Comparison of ENCODE assay signal across 7 cellular contexts in the genomic region with DNA sequence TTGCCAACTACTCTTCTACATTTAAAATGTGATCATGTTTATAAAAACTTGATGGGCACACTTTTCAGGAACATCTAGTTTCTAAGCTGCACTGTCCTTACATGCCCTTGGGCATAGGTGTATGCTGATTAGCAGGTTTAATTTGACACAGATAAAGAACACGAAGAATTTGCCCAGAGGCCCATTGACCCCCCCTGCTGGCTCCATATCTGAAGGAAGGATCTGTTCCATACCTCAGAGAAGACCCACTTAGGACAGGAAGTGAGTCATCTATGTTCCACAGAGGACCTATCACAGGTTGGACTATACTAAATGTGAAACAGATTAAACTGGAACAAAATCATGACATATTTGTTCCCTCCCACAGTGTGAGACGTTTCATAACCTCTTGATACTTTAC.
A peak's percentile ranks its signal among the peaks of the same experiment; 100 is the strongest.
DNase-seq lines count a peak whose midpoint lies in the region; ATAC-seq and TF ChIP-seq lines count a peak whose summit lies in the region.

No MANE protein-coding gene starts in this region.

- POLR2A ChIA-PET in HEK293T (lab: Yijun Ruan, JAX): no interaction called here

- peaks cover 26% of the 10 kb centered on the region for H3K4me1 Mint-ChIP-seq in activated naive CD8-positive, alpha-beta T cell treated with anti-CD3 and anti-CD28 coated beads for 36 hours
- H3K4me1 Mint-ChIP-seq in naive B cell: peaks cover 0 to 7% (median 6%) of the 10 kb centered on the region in 3 donors

- H3K36me3 ChIP-seq in SJSA1: no peaks in the 10 kb centered on the region

- DNase-seq in SJSA1 (ENCODE audit: low read depth in 1 of 2, low spot score in 2 of 2): peak in 1 of 2 experiments; percentile 46
- peak; percentile 65 for DNase-seq in activated naive CD8-positive, alpha-beta T cell treated with anti-CD3 and anti-CD28 coated beads for 36 hours
- DNase-seq in naive B cell: peak; percentile 13
- DNase-seq in HEK293T (ENCODE audit: extremely low spot score): no peak
- no peak for DNase-seq in NCI-H2227 (lab: John Stamatoyannopoulos, UW; ENCODE audit: unreplicated experiment)

- peak; percentile 44 for ATAC-seq in HG02759 (IDR thresholded peaks at IDR 0.05; ENCODE audit: unreplicated experiment)
- ATAC-seq in naive B cell (ENCODE audit: low read depth in 2 of 2): peak; percentile 71 to 72
- no peak for ATAC-seq in GM19395 (IDR thresholded peaks at IDR 0.05; ENCODE audit: unreplicated experiment)

- peak overlapping the region; percentile 89 for H3K27ac Mint-ChIP-seq in activated naive CD8-positive, alpha-beta T cell treated with anti-CD3 and anti-CD28 coated beads for 36 hours
- peak overlapping the region in 1 of 6 donors; percentile 53 for H3K27ac Mint-ChIP-seq in naive B cell

- peaks cover 2% of the 10 kb centered on the region for H3K9me3 Mint-ChIP-seq in activated naive CD8-positive, alpha-beta T cell treated with anti-CD3 and anti-CD28 coated beads for 36 hours
- no peaks in the 10 kb centered on the region for H3K9me3 Mint-ChIP-seq in naive B cell

- CTCF ChIA-PET in HEK293T (lab: Yijun Ruan, JAX): interaction anchor here (0.6 kb wide), 1 partner anchor 313 kb away, joined by 5 read pairs; no protein-coding TSS in a partner anchor

- H3K4me1 ChIP-seq in SJSA1 (replicated peaks): peaks cover 12% of the 10 kb centered on the region

- H3K36me3 Mint-ChIP-seq in activated naive CD8-positive, alpha-beta T cell treated with anti-CD3 and anti-CD28 coated beads for 36 hours: peaks cover 6% of the 10 kb centered on the region
- H3K36me3 Mint-ChIP-seq in naive B cell: no peaks in the 10 kb centered on the region

- H3K27ac ChIP-seq in SJSA1: 0 out of 2 replicates have a peak overlapping the region, but pooled peaks have one; percentile 16

- no peaks in the 10 kb centered on the region for H3K27me3 ChIP-seq in SJSA1 (replicated peaks)

- peak overlapping the region; percentile 56 for H3K4me3 Mint-ChIP-seq in activated naive CD8-positive, alpha-beta T cell treated with anti-CD3 and anti-CD28 coated beads for 36 hours
- no peak overlapping the region for H3K4me3 Mint-ChIP-seq in naive B cell

- H3K27me3 Mint-ChIP-seq in activated naive CD8-positive, alpha-beta T cell treated with anti-CD3 and anti-CD28 coated beads for 36 hours: no peaks in the 10 kb centered on the region
- no peaks in the 10 kb centered on the region for H3K27me3 Mint-ChIP-seq in naive B cell

- no peak overlapping the region for H3K4me3 ChIP-seq in SJSA1

- H3K9me3 ChIP-seq in SJSA1 (replicated peaks): no peaks in the 10 kb centered on the region

TF ChIP-seq in HEK293T, 16 proteins besides CTCF, POLR2A, EP300 and RAD21:
- TF ChIP-seq ELF4 (IDR thresholded peaks at IDR 0.05) (no peak), SUZ12 (IDR thresholded peaks at IDR 0.05) (no peak), SP1 (IDR thresholded peaks at IDR 0.05) (no peak), ARNT (IDR thresholded peaks at IDR 0.05) (no peak), CTBP1 (IDR thresholded peaks at IDR 0.05; ENCODE audit: borderline replicate concordance) (no peak), FOXM1 (IDR thresholded peaks at IDR 0.05; ENCODE audit: borderline replicate concordance) (no peak), ZNF384 (IDR thresholded peaks at IDR 0.05) (no peak), TARDBP (IDR thresholded peaks at IDR 0.05) (no peak), LEF1 (IDR thresholded peaks at IDR 0.05; ENCODE audit: borderline replicate concordance) (no peak), L3MBTL2 (conservative IDR thresholded peaks at IDR 0.05) (no peak), NFRKB (IDR thresholded peaks at IDR 0.05) (no peak), FOXK2 (IDR thresholded peaks at IDR 0.05) (no peak), HDGF (IDR thresholded peaks at IDR 0.05; ENCODE audit: borderline replicate concordance) (no peak)
- TF ChIP-seq, protein P1, sequence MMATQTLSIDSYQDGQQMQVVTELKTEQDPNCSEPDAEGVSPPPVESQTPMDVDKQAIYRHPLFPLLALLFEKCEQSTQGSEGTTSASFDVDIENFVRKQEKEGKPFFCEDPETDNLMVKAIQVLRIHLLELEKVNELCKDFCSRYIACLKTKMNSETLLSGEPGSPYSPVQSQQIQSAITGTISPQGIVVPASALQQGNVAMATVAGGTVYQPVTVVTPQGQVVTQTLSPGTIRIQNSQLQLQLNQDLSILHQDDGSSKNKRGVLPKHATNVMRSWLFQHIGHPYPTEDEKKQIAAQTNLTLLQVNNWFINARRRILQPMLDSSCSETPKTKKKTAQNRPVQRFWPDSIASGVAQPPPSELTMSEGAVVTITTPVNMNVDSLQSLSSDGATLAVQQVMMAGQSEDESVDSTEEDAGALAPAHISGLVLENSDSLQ (IDR thresholded peaks at IDR 0.05): no peak

Comparison
In these comparisons a context has a peak if more than half of its experiments do, and no peak if none do; other contexts are left out.
1. DNase-seq: peak in activated naive CD8-positive, alpha-beta T cell treated with anti-CD3 and anti-CD28 coated beads for 36 hours (single experiment) and naive B cell (single experiment); none in HEK293T (single experiment) and NCI-H2227 (single experiment).